Comparison of ENCODE assay signal across 11 cellular contexts in genomic region chr5:111697881-111698757, GRCh38. TPM values are rescaled to one million over a fixed set of nuclear protein-coding genes. Genes with fewer than 3 reads are reported as not detected.
DNase-seq lines count a peak whose midpoint lies in the region; ATAC-seq, FAIRE-seq and TF ChIP-seq lines count a peak whose summit lies in the region.
"Had no signal": no experiment of that assay in that cellular context is flagged by ENCODE, and none has a peak within 500 bp of the region (broad histone marks: within the 10 kb centered on the region; RNA-seq: fewer than 3 reads in every experiment).

No MANE protein-coding gene starts in this region.

- TF ChIP-seq RAD21 in SK-N-SH (IDR thresholded peaks at IDR 0.05; ENCODE audit: low read length), result 0 out of 2 replicates have a peak, but pooled peaks have one; percentile 5

- H3K27ac ChIP-seq in SK-N-SH (ENCODE audit: low read depth in 2 of 2, low read length in 1 of 2), result no peak overlapping the region; a peak in 1 of 4 replicates
- H3K27ac ChIP-seq: pancreas had no signal

- peaks cover 2% of the 10 kb centered on the region for H3K27me3 Mint-ChIP-seq in activated CD4-positive, alpha-beta T cell treated with anti-CD3 and anti-CD28 coated beads for 36 hours

- no peaks in the 10 kb centered on the region for H3K79me2 ChIP-seq in SK-N-SH (ENCODE audit: insufficient read depth)

- no peaks in the 10 kb centered on the region for H3F3A ChIP-seq in SK-N-SH (replicated peaks; ENCODE audit: insufficient read depth)

- no peak for TF ChIP-seq POLR2A in H54 (IDR thresholded peaks at IDR 0.05; ENCODE audit: low read depth, low read length)

- no peak for FAIRE-seq in H54 (lab: Jason Lieb, UNC)
- FAIRE-seq: pancreas had no signal

- no peak overlapping the region for H3K4me3 Mint-ChIP-seq in activated CD4-positive, alpha-beta T cell treated with anti-CD3 and anti-CD28 coated beads for 36 hours
- H3K4me3 Mint-ChIP-seq: B cell had no signal

- H3K9ac ChIP-seq in SK-N-SH, result no peak overlapping the region
- no peak overlapping the region for H3K9ac ChIP-seq in skeletal muscle satellite cell (ENCODE audit: low read depth, low read length)

- no peak overlapping the region for H3K27ac Mint-ChIP-seq in activated CD4-positive, alpha-beta T cell treated with anti-CD3 and anti-CD28 coated beads for 36 hours
- H3K27ac Mint-ChIP-seq: B cell had no signal

- no peak overlapping the region for H2AFZ ChIP-seq in SK-N-SH (ENCODE audit: low read depth)

- CTCF ChIA-PET in activated CD4-positive, alpha-beta T cell treated with anti-CD3 and anti-CD28 coated beads for 36 hours (lab: Charles Lee), result interaction anchor here (1.0 kb wide), 2 partner anchors 9 to 12 kb away, joined by 3 read pairs; no protein-coding TSS in a partner anchor
- CTCF ChIA-PET in SK-N-SH (lab: Yijun Ruan, JAX), result interaction anchor here (1.0 to 1.4 kb wide), 2 partner anchors 23 to 167 kb away, joined by 3 read pairs; no protein-coding TSS in a partner anchor

- POLR2A ChIA-PET in activated CD4-positive, alpha-beta T cell treated with anti-CD3 and anti-CD28 coated beads for 36 hours (lab: Charles Lee), result no interaction called here
- POLR2A ChIA-PET in SK-N-SH (lab: Yijun Ruan, JAX), result no interaction called here

- H3K36me3 Mint-ChIP-seq in activated CD4-positive, alpha-beta T cell treated with anti-CD3 and anti-CD28 coated beads for 36 hours (ENCODE audit: low read depth), result no peaks in the 10 kb centered on the region

- no peak for TF ChIP-seq CTCF in SK-N-SH (IDR thresholded peaks at IDR 0.05)

- H4K20me1 ChIP-seq in SK-N-SH (ENCODE audit: insufficient read depth), result no peaks in the 10 kb centered on the region

- H3K9me3 ChIP-seq in SK-N-SH, result no peaks in the 10 kb centered on the region
- no peaks in the 10 kb centered on the region for H3K9me3 ChIP-seq in skeletal muscle satellite cell (replicated peaks; ENCODE audit: low read length)
- H3K9me3 ChIP-seq: pancreas had no signal

- H3K9me3 Mint-ChIP-seq in activated CD4-positive, alpha-beta T cell treated with anti-CD3 and anti-CD28 coated beads for 36 hours (ENCODE audit: low read depth), result no peaks in the 10 kb centered on the region

- H3K4me2 ChIP-seq in SK-N-SH (no peak overlapping the region), skeletal muscle satellite cell (ENCODE audit: low read length) (peak overlapping the region; percentile 32)

- no peaks in the 10 kb centered on the region for H3K9me2 ChIP-seq in SK-N-SH

- ATAC-seq in activated CD4-positive, alpha-beta T cell treated with anti-CD3 and anti-CD28 coated beads for 36 hours, result no peak
- ATAC-seq: pancreas had no signal

- peaks cover under 1% of the 10 kb centered on the region for H3K4me1 Mint-ChIP-seq in activated CD4-positive, alpha-beta T cell treated with anti-CD3 and anti-CD28 coated beads for 36 hours
- H3K4me1 Mint-ChIP-seq: B cell had no signal

- DNase-seq in activated CD4-positive, alpha-beta T cell treated with anti-CD3 and anti-CD28 coated beads for 36 hours, result peak; percentile 11
- no peak for DNase-seq in activated CD4-positive, alpha-beta T cell treated with anti-CD3 and anti-CD28 coated beads for 48 hours
- DNase-seq in SK-N-SH (no peak), glomerular endothelial cell (ENCODE audit: extremely low read depth, low read depth, low spot score) (peak; percentile 45), H54 (ENCODE audit: insufficient read length, low spot score) (no peak), SK-N-DZ (ENCODE audit: low spot score) (no peak)
- no peak for DNase-seq in effector CD4-positive, alpha-beta T cell
- DNase-seq: NCI-H1417 treated with DMSO at 0.1 percent for 48 hours, pancreas had no signal

- no peak overlapping the region for H3K4me3 ChIP-seq in SK-N-SH (ENCODE audit: low read depth in 2 of 2, low read length in 1 of 2)
- H3K4me3 ChIP-seq in skeletal muscle satellite cell (ENCODE audit: low read length), result no peak overlapping the region
- H3K4me3 ChIP-seq: pancreas had no signal

- H3K36me3 ChIP-seq in SK-N-SH (replicated peaks in 1 of 2; ENCODE audit: control insufficient read depth in 1 of 2, insufficient read depth in 2 of 2, low read length in 1 of 2) (no peaks in the 10 kb centered on the region), skeletal muscle satellite cell (ENCODE audit: insufficient read depth, low read length) (no peaks in the 10 kb centered on the region)
- H3K36me3 ChIP-seq: pancreas had no signal

- H3K27me3 ChIP-seq in SK-N-SH (ENCODE audit: insufficient read depth) (no peaks in the 10 kb centered on the region), skeletal muscle satellite cell (ENCODE audit: control insufficient read depth, insufficient read depth, low read length) (no peaks in the 10 kb centered on the region)
- H3K27me3 ChIP-seq: pancreas had no signal

- intact Hi-C loops in activated CD4-positive, alpha-beta T cell treated with anti-CD3 and anti-CD28 coated beads for 36 hours (cut with DNase I, micrococcal nuclease), result no loop called here

- no peak for TF ChIP-seq EP300 in SK-N-SH (IDR thresholded peaks at IDR 0.05; ENCODE audit: borderline replicate concordance in 1 of 2, low read depth in 1 of 2, low read length in 1 of 2)

- H3K4me1 ChIP-seq in SK-N-SH (ENCODE audit: control insufficient read depth in 1 of 2, insufficient read depth in 2 of 2, low read depth in 1 of 2, low read length in 1 of 2), result peaks cover 0 to 2% of the 10 kb centered on the region in 2 experiments; a peak in 2 of 4 replicates
- H3K4me1 ChIP-seq in skeletal muscle satellite cell (ENCODE audit: control insufficient read depth, insufficient read depth, low read length), result peaks cover 13% of the 10 kb centered on the region

- 64% methylated on average over 6 of the region's 6 CpGs for WGBS in SK-N-SH (ENCODE audit: low lambda C conversion rate)

TF ChIP-seq in SK-N-SH, 30 proteins besides CTCF, POLR2A, EP300 and RAD21:
- TF ChIP-seq TAF1 (IDR thresholded peaks at IDR 0.05; ENCODE audit: borderline replicate concordance, low read depth, low read length) (no peak), FOSL2 (IDR thresholded peaks at IDR 0.05; ENCODE audit: borderline replicate concordance, low read depth) (0 out of 2 replicates have a peak, but pooled peaks have one; percentile 8)

RNA-seq across cellular contexts. Expression of gene NREP, which starts 58.9 kb away (rescaled TPM):
- 10 to 100 TPM; 19.3 to 19.7 TPM for total RNA-seq in activated CD4-positive, alpha-beta T cell treated with anti-CD3 and anti-CD28 coated beads for 36 hours
- polyA plus RNA-seq in SK-N-SH (2012; rRNA removed), result 94.4 and 143 TPM in 2 replicates
- polyA plus RNA-seq in SK-N-SH (2012; cell fraction: cytosol; rRNA removed), result 140 and 180 TPM in 2 replicates
- 72.8 and 166 TPM in 2 replicates for polyA plus RNA-seq in SK-N-SH (2012; cell fraction: nucleus; rRNA removed)
- total RNA-seq in glomerular endothelial cell, result 89.1 and 182 TPM in 2 replicates
- total RNA-seq in skeletal muscle satellite cell (2012; rRNA removed), result 22.6 and 61.4 TPM in 2 replicates
- polyA plus RNA-seq in SK-N-DZ (2014; cell fraction: cytosol; rRNA removed), result 850 and 873 TPM in 2 replicates
- polyA plus RNA-seq in SK-N-DZ (2014; cell fraction: nucleus; rRNA removed), result 497 and 523 TPM in 2 replicates

Comparison
In these comparisons a context has a peak if more than half of its experiments do, and no peak if none do; other contexts are left out.
1. DNase-seq: peak in activated CD4-positive, alpha-beta T cell treated with anti-CD3 and anti-CD28 coated beads for 36 hours (single experiment) and glomerular endothelial cell (single experiment); none in activated CD4-positive, alpha-beta T cell treated with anti-CD3 and anti-CD28 coated beads for 48 hours (single experiment), SK-N-SH (single experiment), effector CD4-positive, alpha-beta T cell (single experiment), H54 (single experiment) and SK-N-DZ (single experiment).